8 cellular contexts compared by ENCODE assay signal in genomic region chr11:14908214-14908880, GRCh38. TPM values are rescaled to one million over a fixed set of nuclear protein-coding genes. Genes with fewer than 3 reads are reported as not detected.
DNase-seq lines count a peak whose midpoint lies in the region; ATAC-seq, FAIRE-seq and TF ChIP-seq lines count a peak whose summit lies in the region.

No MANE protein-coding gene starts in this region.

- H3K9ac ChIP-seq in OCI-LY1 (ENCODE audit: low read length) (peak overlapping the region; percentile 15; the same call in 1 of the 2 replicates), GM12878 (ENCODE audit: control insufficient read depth, insufficient read depth, low read length) (no peak overlapping the region)

- H3K4me1 ChIP-seq in OCI-LY1 (ENCODE audit: insufficient read depth, low read length, severe bottlenecking) (peaks cover 54% of the 10 kb centered on the region), GM12878 (ENCODE audit: control insufficient read depth, insufficient read depth, low read length) (peaks cover 10% of the 10 kb centered on the region), left lung (peaks cover 0 to 28% of the 10 kb centered on the region in 2 donors), upper lobe of right lung (peaks cover 12% of the 10 kb centered on the region)

- POLR2A ChIA-PET in GM12878 (lab: Charles Lee), result no interaction called here

- RAD21 ChIA-PET in GM12878 (lab: Charles Lee; ENCODE audit: unreplicated experiment), result interaction anchor here (0.7 to 3.8 kb wide), 17 partner anchors 16 to 724 kb away, joined by 3 to 38 read pairs (median 4); partner anchors contain the start of gene CYP2R1

- intact Hi-C loops in GM12878 (cut with micrococcal nuclease; ENCODE audit: unreplicated experiment) (loop anchor here (1.0 to 5.0 kb wide), 5 partner anchors 98 to 300 kb away; no protein-coding TSS in a partner anchor), left lung (cut with DNase I) (loop anchor here in 1 of 2 donors (5.0 to 10.0 kb wide), 3 partner anchors 116 to 374 kb away; partner anchors contain the start of gene CALCB), upper lobe of right lung (cut with DNase I) (no loop called here)

- in situ Hi-C loops in GM12878 (cut with MboI), result loop anchor here (5.0 kb wide), 3 partner anchors 121 to 386 kb away; partner anchors contain the start of genes CALCB and PSMA1

- H3K9me3 ChIP-seq in OCI-LY1 (ENCODE audit: low read length) (no peaks in the 10 kb centered on the region), GM12878 (replicated peaks; ENCODE audit: control insufficient read depth, insufficient read depth, low read length) (no peaks in the 10 kb centered on the region), left lung (no peaks in the 10 kb centered on the region), upper lobe of right lung (no peaks in the 10 kb centered on the region)

- no peaks in the 10 kb centered on the region for H3K9me2 ChIP-seq in OCI-LY1 (ENCODE audit: low read depth, low read length)

- H3K27ac ChIP-seq in OCI-LY1 (ENCODE audit: low read depth, low read length, poor library complexity, severe bottlenecking), result peak overlapping the region; percentile 98
- no peak overlapping the region for H3K27ac ChIP-seq in GM12878 (ENCODE audit: control insufficient read depth, insufficient read depth)
- H3K27ac ChIP-seq in left lung, result no peak overlapping the region
- no peak overlapping the region for H3K27ac ChIP-seq in upper lobe of right lung

- ATAC-seq in GM12878, result peak; percentile 62
- ATAC-seq in left lung, result peak; percentile 60
- peak; percentile 44 for ATAC-seq in upper lobe of right lung
- no peak for ATAC-seq in GM19324 (IDR thresholded peaks at IDR 0.05; ENCODE audit: low FRiP score, unreplicated experiment)

- TF ChIP-seq CTCF in GM06990 (IDR thresholded peaks at IDR 0.05; ENCODE audit: insufficient read depth, low read length, poor library complexity, severe bottlenecking) (peak; percentile 72), OCI-LY1 (IDR thresholded peaks at IDR 0.05; ENCODE audit: low read length) (peak; percentile 85), GM12878 (IDR thresholded peaks at IDR 0.05 in 2 of 3, conservative IDR thresholded peaks at IDR 0.05 in 1 of 3; ENCODE audit: control insufficient read depth in 2 of 3, extremely low read depth in 1 of 3, insufficient read depth in 1 of 3, low read depth in 3 of 3, low read length in 3 of 3) (peak; percentile 62 to 64 (median 63); a peak in 5 of 6 replicates), left lung (IDR thresholded peaks at IDR 0.05) (peak in 1 of 2 donors; percentile 63), upper lobe of right lung (IDR thresholded peaks at IDR 0.05) (peak; percentile 43)

- H3K27me3 ChIP-seq in GM06990 (replicated peaks; ENCODE audit: control insufficient read depth, insufficient read depth, low read length) (no peaks in the 10 kb centered on the region), OCI-LY1 (ENCODE audit: insufficient read depth, low read length) (no peaks in the 10 kb centered on the region), GM12878 (replicated peaks in 1 of 2; ENCODE audit: control insufficient read depth in 2 of 2, insufficient read depth in 2 of 2, low read length in 1 of 2) (no peaks in the 10 kb centered on the region), left lung (no peaks in the 10 kb centered on the region), upper lobe of right lung (no peaks in the 10 kb centered on the region)

- H3F3A ChIP-seq in OCI-LY1 (ENCODE audit: insufficient read depth, low read length), result peaks cover 5% of the 10 kb centered on the region; the same call in 1 of the 2 replicates

- WGBS in GM12878 (ENCODE audit: insufficient coverage, insufficient replicate concordance, low lambda C conversion rate, missing lambda C conversion rate), result 6% methylated on average over 6 of the region's 6 CpGs

- H2AFZ ChIP-seq in OCI-LY1 (ENCODE audit: low read length) (0 out of 2 replicates have a peak overlapping the region, but pooled peaks have one; percentile 15), GM12878 (ENCODE audit: control insufficient read depth, low read depth, low read length) (no peak overlapping the region)

- BruUV-seq in GM12878 (replicated peaks; lab: Mats Ljungman, UMichigan), result no TSS peak

- H4K20me1 ChIP-seq in OCI-LY1 (ENCODE audit: insufficient read depth, low read length) (no peaks in the 10 kb centered on the region), GM12878 (ENCODE audit: control insufficient read depth, insufficient read depth) (no peaks in the 10 kb centered on the region)

- no peak for TF ChIP-seq POLR2A in GM12878 (IDR thresholded peaks at IDR 0.05; ENCODE audit: low read depth, low read length)

- H3K4me3 ChIP-seq in GM06990 (replicated peaks; ENCODE audit: low read depth, low read length), result no peak overlapping the region
- H3K4me3 ChIP-seq in Jurkat, Clone E6-1 (ENCODE audit: low read length), result peak overlapping the region; percentile 15; the same call in 1 of the 2 replicates
- H3K4me3 ChIP-seq in OCI-LY1 (ENCODE audit: low read depth, low read length, poor library complexity, severe bottlenecking), result peak overlapping the region; percentile 17
- H3K4me3 ChIP-seq in GM12878, result no peak overlapping the region
- no peak overlapping the region for H3K4me3 ChIP-seq in left lung
- no peak overlapping the region for H3K4me3 ChIP-seq in upper lobe of right lung

- TF ChIP-seq EP300 in GM12878 (IDR thresholded peaks at IDR 0.05; ENCODE audit: borderline replicate concordance in 1 of 2, control insufficient read depth in 1 of 2, low read depth in 2 of 2, low read length in 2 of 2), result no peak

- peak; percentile 57 for FAIRE-seq in GM12878 (lab: Jason Lieb, UNC)

- SMC1A ChIA-PET in GM12878 (lab: Charles Lee; ENCODE audit: uncharacterized antibody, unreplicated experiment), result interaction anchor here (1.0 to 3.2 kb wide), 19 partner anchors 96 to 388 kb away, joined by 3 to 32 read pairs (median 4); partner anchors contain the start of gene PSMA1

- H3K79me2 ChIP-seq in OCI-LY1 (ENCODE audit: insufficient read depth, low read length) (no peaks in the 10 kb centered on the region), GM12878 (ENCODE audit: control insufficient read depth, insufficient read depth, low read length) (no peaks in the 10 kb centered on the region)

- CTCF ChIA-PET in GM12878 (lab: Yijun Ruan, JAX), result interaction anchor here (0.6 to 4.9 kb wide), 62 partner anchors 10 to 422 kb away, joined by 3 to 100 read pairs (median 4); partner anchors contain the start of gene CYP2R1

- H3K36me3 ChIP-seq in GM06990 (ENCODE audit: control insufficient read depth, insufficient read depth, low read length) (no peaks in the 10 kb centered on the region), OCI-LY1 (ENCODE audit: insufficient read depth, low read length) (no peaks in the 10 kb centered on the region), GM12878 (ENCODE audit: control insufficient read depth in 2 of 2, insufficient read depth in 2 of 2, low read length in 1 of 2) (no peaks in the 10 kb centered on the region), left lung (no peaks in the 10 kb centered on the region), upper lobe of right lung (no peaks in the 10 kb centered on the region)

- peak; percentile 43 for DNase-seq in AG08395 (ENCODE audit: low spot score)
- no peak for DNase-seq in GM06990 (ENCODE audit: extremely low read depth, insufficient read length)
- peak; percentile 43 for DNase-seq in Jurkat, Clone E6-1 (ENCODE audit: low read depth, low spot score)
- no peak for DNase-seq in GM12878 (ENCODE audit: low read depth, low spot score)
- no peak for DNase-seq in left lung
- no peak for DNase-seq in upper lobe of right lung

- H3K4me2 ChIP-seq in OCI-LY1 (ENCODE audit: low read length) (peak overlapping the region; percentile 85), GM12878 (ENCODE audit: control insufficient read depth, insufficient read depth) (no peak overlapping the region)

- peak; percentile 65 for TF ChIP-seq RAD21 in GM12878 (IDR thresholded peaks at IDR 0.05; ENCODE audit: insufficient read depth, low read depth, low read length)

TF ChIP-seq in GM12878, 131 proteins besides CTCF, POLR2A, EP300 and RAD21:
- TF ChIP-seq BHLHE40 (IDR thresholded peaks at IDR 0.05; ENCODE audit: borderline replicate concordance in 1 of 2, low read depth in 2 of 2, low read length in 1 of 2) (no peak), ZZZ3 (IDR thresholded peaks at IDR 0.05; ENCODE audit: control insufficient read depth, insufficient read length, low read depth) (no peak), EGR1 (IDR thresholded peaks at IDR 0.05; ENCODE audit: borderline replicate concordance in 1 of 2, low read depth in 2 of 2, low read length in 2 of 2) (no peak), TAF1 (IDR thresholded peaks at IDR 0.05; ENCODE audit: borderline replicate concordance, low read depth, low read length) (no peak), SMC3 (IDR thresholded peaks at IDR 0.05; ENCODE audit: borderline replicate concordance, low read length) (peak; percentile 46; the same call in 1 of the 2 replicates)

RNA-seq across cellular contexts. Expression of gene CYP2R1, which starts 16.3 kb away (rescaled TPM):
- polyA plus RNA-seq in Jurkat, Clone E6-1 (2012; ENCODE audit: insufficient read depth, insufficient read length), result 28.7 TPM
- total RNA-seq in GM12878 (2013; cell fraction: nucleolus; rRNA removed), result 3.3 TPM in 2 replicates
- total RNA-seq in GM12878 (2014; rRNA removed), result 7.0 and 8.9 TPM in 2 replicates
- 9.0 and 9.3 TPM in 2 replicates for total RNA-seq in GM12878 (2014; rRNA removed; fragmentation: Illumina TruSeq; extraction: Trizol)
- total RNA-seq in GM12878 (2021), result 4.7 and 5.7 TPM in 2 replicates
- 2.6 TPM for polyA plus RNA-seq in GM12878 (2011; ENCODE audit: low read depth)
- 0.36 and 0.52 TPM in 2 replicates for polyA plus RNA-seq in GM12878 (2011; rRNA removed)
- 0.10 and 0.27 TPM in 2 replicates for polyA plus RNA-seq in GM12878 (2011; cell fraction: cytosol; rRNA removed)
- polyA plus RNA-seq in GM12878 (2011; cell fraction: nucleus; rRNA removed), result 0.60 and 0.66 TPM in 2 replicates
- polyA plus RNA-seq in GM12878 (2012), result 7.9 and 12.4 TPM in 2 replicates
- polyA plus RNA-seq in GM12878 (2014; fragmentation: Illumina TruSeq; extraction: Trizol), result 7.9 and 16.8 TPM in 2 replicates
- 1 to 10 TPM; 4.9 to 9.0 TPM for polyA plus RNA-seq in GM12878 (2014; fragmentation: Nextera tagmentation; extraction: Ambion mirVana)
- polyA plus RNA-seq in GM12878 (2014; rRNA removed), result 9.6 and 10.3 TPM in 2 replicates
- polyA plus RNA-seq in GM12878 (2016; fragmentation: Nextera tagmentation; extraction: Ambion mirVana), result 1 to 10 TPM; 5.1 to 5.6 TPM
- polyA minus RNA-seq in GM12878 (2011; rRNA and poly(A)+ RNA removed), result 0.29 and 0.88 TPM in 2 replicates
- polyA minus RNA-seq in GM12878 (2011; cell fraction: cytosol; rRNA and poly(A)+ RNA removed), result not detected in 2 replicates
- polyA minus RNA-seq in GM12878 (2011; cell fraction: nucleus; rRNA and poly(A)+ RNA removed), result 0.38 and 0.48 TPM in 2 replicates
- 10 to 100 TPM; 11.5 to 13.3 TPM for total RNA-seq in left lung
- 14.7 TPM for total RNA-seq in upper lobe of right lung

Comparison
In these comparisons a context has a peak if more than half of its experiments do, and no peak if none do; other contexts are left out.
1. DNase-seq: peak in AG08395 (single experiment) and Jurkat, Clone E6-1 (single experiment); none in GM06990 (single experiment), GM12878 (single experiment), left lung (0 of 2) and upper lobe of right lung (single experiment).
2. H3K4me3 ChIP-seq: peak in Jurkat, Clone E6-1 (single experiment) and OCI-LY1 (single experiment); none in GM06990 (single experiment), GM12878 (single experiment), left lung (0 of 2) and upper lobe of right lung (single experiment).